In the genomic region with DNA sequence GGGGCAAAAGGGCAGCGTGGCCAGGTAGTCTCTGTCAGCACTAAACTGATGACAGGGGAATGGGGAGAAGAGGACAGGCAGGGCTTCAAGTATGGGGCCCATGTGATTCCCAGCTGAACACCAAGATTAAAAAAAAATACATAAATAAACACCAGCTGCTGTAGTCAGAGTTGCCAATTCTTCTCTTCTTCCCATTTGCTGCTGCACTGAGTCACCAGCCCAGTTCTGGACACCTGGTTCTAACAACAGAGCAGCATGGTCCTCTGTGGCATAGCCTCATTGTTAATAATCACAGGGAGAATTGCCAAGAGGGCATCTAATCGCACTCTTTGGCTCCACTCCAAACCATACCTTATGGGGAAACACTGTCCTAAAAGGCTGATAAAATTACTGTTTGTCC, we compare ENCODE assay signal across 10 cellular contexts. TPM values are rescaled to one million over a fixed set of nuclear protein-coding genes. Genes with fewer than 3 reads are reported as not detected.
DNase-seq lines count a peak whose midpoint lies in the region; ATAC-seq and TF ChIP-seq lines count a peak whose summit lies in the region.
"Had no signal": no experiment of that assay in that cellular context is flagged by ENCODE, and none has a peak within 500 bp of the region (broad histone marks: within the 10 kb centered on the region; RNA-seq: fewer than 3 reads in every experiment).

No MANE protein-coding gene starts in this region.

- H3K27ac Mint-ChIP-seq in neural progenitor cell: peak overlapping the region; percentile 76
- no peak overlapping the region for H3K27ac Mint-ChIP-seq in activated CD4-positive, alpha-beta T cell treated with anti-CD3 and anti-CD28 coated beads, Interleukin-2, amount 10 ng/mL, durations not matched to agents 7 days and 5 days

- H3K9me2 ChIP-seq in Karpas-422 (replicated peaks; ENCODE audit: insufficient read depth, low read length): no peaks in the 10 kb centered on the region

- H3K27ac ChIP-seq in neural progenitor cell (no peak overlapping the region), Karpas-422 (ENCODE audit: low read length) (no peak overlapping the region)
- H3K27ac ChIP-seq: SJSA1 had no signal

- no peaks in the 10 kb centered on the region for H3K36me3 ChIP-seq in neural progenitor cell
- H3K36me3 ChIP-seq in Karpas-422 (ENCODE audit: insufficient read depth, low read length): no peaks in the 10 kb centered on the region
- H3K36me3 ChIP-seq: SJSA1 had no signal

- H2AFZ ChIP-seq in neural progenitor cell (replicated peaks) (no peak overlapping the region), Karpas-422 (ENCODE audit: low read length) (no peak overlapping the region)

- CTCF ChIA-PET in activated CD4-positive, alpha-beta T cell treated with anti-CD3 and anti-CD28 coated beads, Interleukin-2, amount 10 ng/mL, durations not matched to agents 7 days and 5 days (lab: Charles Lee): no interaction called here

- H3K9me3 Mint-ChIP-seq in neural progenitor cell: no peaks in the 10 kb centered on the region
- H3K9me3 Mint-ChIP-seq in activated CD4-positive, alpha-beta T cell treated with anti-CD3 and anti-CD28 coated beads, Interleukin-2, amount 10 ng/mL, durations not matched to agents 7 days and 5 days: no peaks in the 10 kb centered on the region

- no peaks in the 10 kb centered on the region for H3F3A ChIP-seq in neural progenitor cell (ENCODE audit: low read depth)

- no peak for TF ChIP-seq CTCF in neural progenitor cell (IDR thresholded peaks at IDR 0.05)

- peak; percentile 70 for DNase-seq in Daoy (ENCODE audit: low read depth)
- DNase-seq in NCI-H2107 (lab: John Stamatoyannopoulos, UW): peak; percentile 90
- peak; percentile 59 for DNase-seq in brain pericyte (ENCODE audit: low read depth, low spot score)
- DNase-seq in neural progenitor cell (ENCODE audit: low spot score): no peak
- DNase-seq in activated CD4-positive, alpha-beta T cell treated with anti-CD3 and anti-CD28 coated beads, Interleukin-2, amount 10 ng/mL, durations not matched to agents 7 days and 5 days: no peak
- DNase-seq in Karpas-422: no peak
- DNase-seq in NCI-H526 (lab: John Stamatoyannopoulos, UW): no peak
- DNase-seq: activated naive CD4-positive, alpha-beta T cell had no signal

- peaks cover 7% of the 10 kb centered on the region for H3K27me3 Mint-ChIP-seq in neural progenitor cell (ENCODE audit: insufficient read depth, low read depth)
- peaks cover 7% of the 10 kb centered on the region for H3K27me3 Mint-ChIP-seq in activated CD4-positive, alpha-beta T cell treated with anti-CD3 and anti-CD28 coated beads, Interleukin-2, amount 10 ng/mL, durations not matched to agents 7 days and 5 days

- H3K36me3 Mint-ChIP-seq in neural progenitor cell: peaks cover 4% of the 10 kb centered on the region
- no peaks in the 10 kb centered on the region for H3K36me3 Mint-ChIP-seq in activated CD4-positive, alpha-beta T cell treated with anti-CD3 and anti-CD28 coated beads, Interleukin-2, amount 10 ng/mL, durations not matched to agents 7 days and 5 days (ENCODE audit: low read depth)

- H3K27me3 ChIP-seq in neural progenitor cell (no peaks in the 10 kb centered on the region), Karpas-422 (ENCODE audit: low read length) (no peaks in the 10 kb centered on the region)
- H3K27me3 ChIP-seq: SJSA1 had no signal

- no peaks in the 10 kb centered on the region for H3K4me1 ChIP-seq in neural progenitor cell
- peaks cover 5% of the 10 kb centered on the region; the same call in 1 of the 2 replicates for H3K4me1 ChIP-seq in Karpas-422 (ENCODE audit: low read length)
- H3K4me1 ChIP-seq: SJSA1 had no signal

- H4K20me1 ChIP-seq in neural progenitor cell (ENCODE audit: low read depth): no peaks in the 10 kb centered on the region
- H4K20me1 ChIP-seq in Karpas-422 (ENCODE audit: insufficient read depth, low read depth, low read length): no peaks in the 10 kb centered on the region

- H3K79me2 ChIP-seq in neural progenitor cell (ENCODE audit: low read depth) (no peaks in the 10 kb centered on the region), Karpas-422 (ENCODE audit: low read length) (no peaks in the 10 kb centered on the region)

- POLR2A ChIA-PET in activated CD4-positive, alpha-beta T cell treated with anti-CD3 and anti-CD28 coated beads, Interleukin-2, amount 10 ng/mL, durations not matched to agents 7 days and 5 days (lab: Charles Lee): no interaction called here

- H3K9me3 ChIP-seq in neural progenitor cell (ENCODE audit: low read depth) (no peaks in the 10 kb centered on the region), Karpas-422 (ENCODE audit: low read length) (no peaks in the 10 kb centered on the region)
- H3K9me3 ChIP-seq: SJSA1 had no signal

- H3K4me1 Mint-ChIP-seq in neural progenitor cell: peaks cover 35% of the 10 kb centered on the region
- H3K4me1 Mint-ChIP-seq in activated CD4-positive, alpha-beta T cell treated with anti-CD3 and anti-CD28 coated beads, Interleukin-2, amount 10 ng/mL, durations not matched to agents 7 days and 5 days: no peaks in the 10 kb centered on the region

- H3K4me3 ChIP-seq in neural progenitor cell (no peak overlapping the region), Karpas-422 (ENCODE audit: low read length) (no peak overlapping the region)
- H3K4me3 ChIP-seq: SJSA1 had no signal

- H3K4me3 Mint-ChIP-seq in neural progenitor cell: no peak overlapping the region
- H3K4me3 Mint-ChIP-seq in activated CD4-positive, alpha-beta T cell treated with anti-CD3 and anti-CD28 coated beads, Interleukin-2, amount 10 ng/mL, durations not matched to agents 7 days and 5 days: no peak overlapping the region

- H3K4me2 ChIP-seq in neural progenitor cell: no peak overlapping the region
- no peak overlapping the region for H3K4me2 ChIP-seq in Karpas-422 (ENCODE audit: low read depth, low read length, poor library complexity, severe bottlenecking)

- no peak for ATAC-seq in HG02870 (IDR thresholded peaks at IDR 0.05; ENCODE audit: unreplicated experiment)

- H3K9ac ChIP-seq in neural progenitor cell (no peak overlapping the region), Karpas-422 (ENCODE audit: low read length) (no peak overlapping the region)

RNA-seq across cellular contexts. Expression of gene PPM1H, which starts 15.1 kb away (rescaled TPM):
- total RNA-seq in Daoy (2014; rRNA removed; shearing (Covaris generic)): 9.7 and 9.8 TPM in 2 replicates
- total RNA-seq in neural progenitor cell (ENCODE audit: low replicate concordance): 3.5 and 4.6 TPM in 2 replicates
- not detected for total RNA-seq in activated CD4-positive, alpha-beta T cell treated with anti-CD3 and anti-CD28 coated beads, Interleukin-2, amount 10 ng/mL, durations not matched to agents 7 days and 5 days
- 0.22 and 0.65 TPM in 2 replicates for total RNA-seq in Karpas-422 (2014; rRNA removed; shearing (Covaris generic); ENCODE audit: low replicate concordance)

Comparison
In these comparisons a context has a peak if more than half of its experiments do, and no peak if none do; other contexts are left out.
1. DNase-seq: peak in Daoy (single experiment), NCI-H2107 (single experiment) and brain pericyte (single experiment); none in neural progenitor cell (single experiment), activated CD4-positive, alpha-beta T cell treated with anti-CD3 and anti-CD28 coated beads, Interleukin-2, amount 10 ng/mL, durations not matched to agents 7 days and 5 days (single experiment), Karpas-422 (single experiment) and NCI-H526 (0 of 2).